1 cellular context compared by ENCODE assay signal in the genomic region with DNA sequence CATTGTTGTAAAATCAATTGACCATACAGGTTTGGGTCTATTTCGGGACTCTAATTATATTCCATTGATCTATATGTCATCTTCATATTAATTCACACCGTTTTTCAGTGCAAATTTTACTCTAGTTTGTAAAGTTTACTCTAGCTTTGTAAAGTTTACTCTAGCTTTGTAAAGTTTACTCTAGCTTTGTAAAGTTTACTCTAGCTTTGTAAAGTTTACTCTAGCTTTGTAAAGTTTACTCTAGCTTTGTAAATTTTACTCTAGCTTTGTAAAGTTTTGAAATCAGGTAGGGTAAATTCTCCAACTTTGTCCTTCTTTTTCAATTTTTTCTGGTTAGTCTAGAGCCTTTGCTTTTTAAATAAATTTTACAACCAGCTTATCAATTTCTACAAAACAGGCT.
TF ChIP-seq lines count a peak whose summit lies in the region.

No MANE protein-coding gene starts in this region.

TF ChIP-seq in HepG2, 621 proteins besides CTCF, POLR2A, EP300 and RAD21 (continued from another document):
- TF ChIP-seq, protein P1, sequence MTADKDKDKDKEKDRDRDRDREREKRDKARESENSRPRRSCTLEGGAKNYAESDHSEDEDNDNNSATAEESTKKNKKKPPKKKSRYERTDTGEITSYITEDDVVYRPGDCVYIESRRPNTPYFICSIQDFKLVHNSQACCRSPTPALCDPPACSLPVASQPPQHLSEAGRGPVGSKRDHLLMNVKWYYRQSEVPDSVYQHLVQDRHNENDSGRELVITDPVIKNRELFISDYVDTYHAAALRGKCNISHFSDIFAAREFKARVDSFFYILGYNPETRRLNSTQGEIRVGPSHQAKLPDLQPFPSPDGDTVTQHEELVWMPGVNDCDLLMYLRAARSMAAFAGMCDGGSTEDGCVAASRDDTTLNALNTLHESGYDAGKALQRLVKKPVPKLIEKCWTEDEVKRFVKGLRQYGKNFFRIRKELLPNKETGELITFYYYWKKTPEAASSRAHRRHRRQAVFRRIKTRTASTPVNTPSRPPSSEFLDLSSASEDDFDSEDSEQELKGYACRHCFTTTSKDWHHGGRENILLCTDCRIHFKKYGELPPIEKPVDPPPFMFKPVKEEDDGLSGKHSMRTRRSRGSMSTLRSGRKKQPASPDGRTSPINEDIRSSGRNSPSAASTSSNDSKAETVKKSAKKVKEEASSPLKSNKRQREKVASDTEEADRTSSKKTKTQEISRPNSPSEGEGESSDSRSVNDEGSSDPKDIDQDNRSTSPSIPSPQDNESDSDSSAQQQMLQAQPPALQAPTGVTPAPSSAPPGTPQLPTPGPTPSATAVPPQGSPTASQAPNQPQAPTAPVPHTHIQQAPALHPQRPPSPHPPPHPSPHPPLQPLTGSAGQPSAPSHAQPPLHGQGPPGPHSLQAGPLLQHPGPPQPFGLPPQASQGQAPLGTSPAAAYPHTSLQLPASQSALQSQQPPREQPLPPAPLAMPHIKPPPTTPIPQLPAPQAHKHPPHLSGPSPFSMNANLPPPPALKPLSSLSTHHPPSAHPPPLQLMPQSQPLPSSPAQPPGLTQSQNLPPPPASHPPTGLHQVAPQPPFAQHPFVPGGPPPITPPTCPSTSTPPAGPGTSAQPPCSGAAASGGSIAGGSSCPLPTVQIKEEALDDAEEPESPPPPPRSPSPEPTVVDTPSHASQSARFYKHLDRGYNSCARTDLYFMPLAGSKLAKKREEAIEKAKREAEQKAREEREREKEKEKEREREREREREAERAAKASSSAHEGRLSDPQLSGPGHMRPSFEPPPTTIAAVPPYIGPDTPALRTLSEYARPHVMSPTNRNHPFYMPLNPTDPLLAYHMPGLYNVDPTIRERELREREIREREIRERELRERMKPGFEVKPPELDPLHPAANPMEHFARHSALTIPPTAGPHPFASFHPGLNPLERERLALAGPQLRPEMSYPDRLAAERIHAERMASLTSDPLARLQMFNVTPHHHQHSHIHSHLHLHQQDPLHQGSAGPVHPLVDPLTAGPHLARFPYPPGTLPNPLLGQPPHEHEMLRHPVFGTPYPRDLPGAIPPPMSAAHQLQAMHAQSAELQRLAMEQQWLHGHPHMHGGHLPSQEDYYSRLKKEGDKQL (CRISPR knock-in tag; IDR thresholded peaks at IDR 0.05; ENCODE audit: low read depth), result peak; percentile 78
- TF ChIP-seq, protein P2, sequence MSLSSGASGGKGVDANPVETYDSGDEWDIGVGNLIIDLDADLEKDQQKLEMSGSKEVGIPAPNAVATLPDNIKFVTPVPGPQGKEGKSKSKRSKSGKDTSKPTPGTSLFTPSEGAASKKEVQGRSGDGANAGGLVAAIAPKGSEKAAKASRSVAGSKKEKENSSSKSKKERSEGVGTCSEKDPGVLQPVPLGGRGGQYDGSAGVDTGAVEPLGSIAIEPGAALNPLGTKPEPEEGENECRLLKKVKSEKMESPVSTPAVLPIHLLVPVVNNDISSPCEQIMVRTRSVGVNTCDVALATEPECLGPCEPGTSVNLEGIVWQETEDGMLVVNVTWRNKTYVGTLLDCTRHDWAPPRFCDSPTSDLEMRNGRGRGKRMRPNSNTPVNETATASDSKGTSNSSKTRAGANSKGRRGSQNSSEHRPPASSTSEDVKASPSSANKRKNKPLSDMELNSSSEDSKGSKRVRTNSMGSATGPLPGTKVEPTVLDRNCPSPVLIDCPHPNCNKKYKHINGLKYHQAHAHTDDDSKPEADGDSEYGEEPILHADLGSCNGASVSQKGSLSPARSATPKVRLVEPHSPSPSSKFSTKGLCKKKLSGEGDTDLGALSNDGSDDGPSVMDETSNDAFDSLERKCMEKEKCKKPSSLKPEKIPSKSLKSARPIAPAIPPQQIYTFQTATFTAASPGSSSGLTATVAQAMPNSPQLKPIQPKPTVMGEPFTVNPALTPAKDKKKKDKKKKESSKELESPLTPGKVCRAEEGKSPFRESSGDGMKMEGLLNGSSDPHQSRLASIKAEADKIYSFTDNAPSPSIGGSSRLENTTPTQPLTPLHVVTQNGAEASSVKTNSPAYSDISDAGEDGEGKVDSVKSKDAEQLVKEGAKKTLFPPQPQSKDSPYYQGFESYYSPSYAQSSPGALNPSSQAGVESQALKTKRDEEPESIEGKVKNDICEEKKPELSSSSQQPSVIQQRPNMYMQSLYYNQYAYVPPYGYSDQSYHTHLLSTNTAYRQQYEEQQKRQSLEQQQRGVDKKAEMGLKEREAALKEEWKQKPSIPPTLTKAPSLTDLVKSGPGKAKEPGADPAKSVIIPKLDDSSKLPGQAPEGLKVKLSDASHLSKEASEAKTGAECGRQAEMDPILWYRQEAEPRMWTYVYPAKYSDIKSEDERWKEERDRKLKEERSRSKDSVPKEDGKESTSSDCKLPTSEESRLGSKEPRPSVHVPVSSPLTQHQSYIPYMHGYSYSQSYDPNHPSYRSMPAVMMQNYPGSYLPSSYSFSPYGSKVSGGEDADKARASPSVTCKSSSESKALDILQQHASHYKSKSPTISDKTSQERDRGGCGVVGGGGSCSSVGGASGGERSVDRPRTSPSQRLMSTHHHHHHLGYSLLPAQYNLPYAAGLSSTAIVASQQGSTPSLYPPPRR (CRISPR knock-in tag; IDR thresholded peaks at IDR 0.05; ENCODE audit: borderline replicate concordance), result peak; percentile 66; the same call in 1 of the 2 replicates
- TF ChIP-seq HMG20A (CRISPR knock-in tag; IDR thresholded peaks at IDR 0.05; ENCODE audit: borderline replicate concordance) (peak; percentile 77), MBD4 (IDR thresholded peaks at IDR 0.05; ENCODE audit: borderline replicate concordance, low read length) (peak; percentile 7; the same call in 1 of the 2 replicates)
- TF ChIP-seq, protein P3, sequence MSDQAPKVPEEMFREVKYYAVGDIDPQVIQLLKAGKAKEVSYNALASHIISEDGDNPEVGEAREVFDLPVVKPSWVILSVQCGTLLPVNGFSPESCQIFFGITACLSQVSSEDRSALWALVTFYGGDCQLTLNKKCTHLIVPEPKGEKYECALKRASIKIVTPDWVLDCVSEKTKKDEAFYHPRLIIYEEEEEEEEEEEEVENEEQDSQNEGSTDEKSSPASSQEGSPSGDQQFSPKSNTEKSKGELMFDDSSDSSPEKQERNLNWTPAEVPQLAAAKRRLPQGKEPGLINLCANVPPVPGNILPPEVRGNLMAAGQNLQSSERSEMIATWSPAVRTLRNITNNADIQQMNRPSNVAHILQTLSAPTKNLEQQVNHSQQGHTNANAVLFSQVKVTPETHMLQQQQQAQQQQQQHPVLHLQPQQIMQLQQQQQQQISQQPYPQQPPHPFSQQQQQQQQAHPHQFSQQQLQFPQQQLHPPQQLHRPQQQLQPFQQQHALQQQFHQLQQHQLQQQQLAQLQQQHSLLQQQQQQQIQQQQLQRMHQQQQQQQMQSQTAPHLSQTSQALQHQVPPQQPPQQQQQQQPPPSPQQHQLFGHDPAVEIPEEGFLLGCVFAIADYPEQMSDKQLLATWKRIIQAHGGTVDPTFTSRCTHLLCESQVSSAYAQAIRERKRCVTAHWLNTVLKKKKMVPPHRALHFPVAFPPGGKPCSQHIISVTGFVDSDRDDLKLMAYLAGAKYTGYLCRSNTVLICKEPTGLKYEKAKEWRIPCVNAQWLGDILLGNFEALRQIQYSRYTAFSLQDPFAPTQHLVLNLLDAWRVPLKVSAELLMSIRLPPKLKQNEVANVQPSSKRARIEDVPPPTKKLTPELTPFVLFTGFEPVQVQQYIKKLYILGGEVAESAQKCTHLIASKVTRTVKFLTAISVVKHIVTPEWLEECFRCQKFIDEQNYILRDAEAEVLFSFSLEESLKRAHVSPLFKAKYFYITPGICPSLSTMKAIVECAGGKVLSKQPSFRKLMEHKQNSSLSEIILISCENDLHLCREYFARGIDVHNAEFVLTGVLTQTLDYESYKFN (CRISPR knock-in tag; conservative IDR thresholded peaks at IDR 0.05), result peak; percentile 44
